Comparison of ENCODE assay signal across 1 cellular context in the genomic region with DNA sequence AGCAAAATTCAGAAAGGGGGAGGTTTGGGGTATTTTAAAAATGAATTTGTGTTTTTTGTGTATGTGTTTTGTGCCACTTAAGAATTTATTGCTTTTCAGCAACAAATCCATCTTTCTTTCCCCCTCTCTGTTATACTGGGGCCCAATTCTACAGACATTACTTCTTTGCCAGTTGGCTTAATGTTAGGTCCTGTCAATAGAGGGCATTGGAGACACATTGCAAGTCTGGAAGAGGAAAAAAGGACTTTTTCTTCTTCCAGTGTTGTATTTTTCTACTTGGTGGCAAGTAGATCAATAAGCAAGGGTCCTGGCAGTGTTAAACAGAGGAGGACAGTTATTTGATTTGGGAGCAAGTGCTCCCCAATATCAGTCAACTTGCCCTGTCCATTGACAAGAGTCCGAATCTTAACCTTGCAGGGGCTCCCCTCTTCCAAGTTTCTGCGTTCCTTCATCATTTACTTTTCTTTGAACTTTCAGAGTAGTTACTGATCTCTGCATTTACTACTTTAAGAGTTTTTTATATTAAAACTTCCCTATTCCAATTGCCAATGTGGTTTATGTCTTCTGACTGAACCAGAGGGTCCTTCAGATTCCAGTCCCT.
TF ChIP-seq lines count a peak whose summit lies in the region.

No MANE protein-coding gene starts in this region.

TF ChIP-seq in HCT116, 20 proteins besides CTCF, POLR2A, EP300 and RAD21 (continued from another document):
- TF ChIP-seq, protein P1, sequence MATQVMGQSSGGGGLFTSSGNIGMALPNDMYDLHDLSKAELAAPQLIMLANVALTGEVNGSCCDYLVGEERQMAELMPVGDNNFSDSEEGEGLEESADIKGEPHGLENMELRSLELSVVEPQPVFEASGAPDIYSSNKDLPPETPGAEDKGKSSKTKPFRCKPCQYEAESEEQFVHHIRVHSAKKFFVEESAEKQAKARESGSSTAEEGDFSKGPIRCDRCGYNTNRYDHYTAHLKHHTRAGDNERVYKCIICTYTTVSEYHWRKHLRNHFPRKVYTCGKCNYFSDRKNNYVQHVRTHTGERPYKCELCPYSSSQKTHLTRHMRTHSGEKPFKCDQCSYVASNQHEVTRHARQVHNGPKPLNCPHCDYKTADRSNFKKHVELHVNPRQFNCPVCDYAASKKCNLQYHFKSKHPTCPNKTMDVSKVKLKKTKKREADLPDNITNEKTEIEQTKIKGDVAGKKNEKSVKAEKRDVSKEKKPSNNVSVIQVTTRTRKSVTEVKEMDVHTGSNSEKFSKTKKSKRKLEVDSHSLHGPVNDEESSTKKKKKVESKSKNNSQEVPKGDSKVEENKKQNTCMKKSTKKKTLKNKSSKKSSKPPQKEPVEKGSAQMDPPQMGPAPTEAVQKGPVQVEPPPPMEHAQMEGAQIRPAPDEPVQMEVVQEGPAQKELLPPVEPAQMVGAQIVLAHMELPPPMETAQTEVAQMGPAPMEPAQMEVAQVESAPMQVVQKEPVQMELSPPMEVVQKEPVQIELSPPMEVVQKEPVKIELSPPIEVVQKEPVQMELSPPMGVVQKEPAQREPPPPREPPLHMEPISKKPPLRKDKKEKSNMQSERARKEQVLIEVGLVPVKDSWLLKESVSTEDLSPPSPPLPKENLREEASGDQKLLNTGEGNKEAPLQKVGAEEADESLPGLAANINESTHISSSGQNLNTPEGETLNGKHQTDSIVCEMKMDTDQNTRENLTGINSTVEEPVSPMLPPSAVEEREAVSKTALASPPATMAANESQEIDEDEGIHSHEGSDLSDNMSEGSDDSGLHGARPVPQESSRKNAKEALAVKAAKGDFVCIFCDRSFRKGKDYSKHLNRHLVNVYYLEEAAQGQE (IDR thresholded peaks at IDR 0.05; ENCODE audit: low read depth): no peak
- TF ChIP-seq EGR1 (IDR thresholded peaks at IDR 0.05; ENCODE audit: low read depth): no peak
- TF ChIP-seq, protein P2, sequence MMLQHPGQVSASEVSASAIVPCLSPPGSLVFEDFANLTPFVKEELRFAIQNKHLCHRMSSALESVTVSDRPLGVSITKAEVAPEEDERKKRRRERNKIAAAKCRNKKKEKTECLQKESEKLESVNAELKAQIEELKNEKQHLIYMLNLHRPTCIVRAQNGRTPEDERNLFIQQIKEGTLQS (IDR thresholded peaks at IDR 0.05): no peak
- no peak for TF ChIP-seq POLR2AphosphoS5 (IDR thresholded peaks at IDR 0.05; ENCODE audit: low read depth, low read length)
- TF ChIP-seq SRF (IDR thresholded peaks at IDR 0.05; ENCODE audit: low read depth): no peak
- TF ChIP-seq EZH2phosphoT487 (IDR thresholded peaks at IDR 0.05; ENCODE audit: borderline replicate concordance): no peak
- TF ChIP-seq SP1 (IDR thresholded peaks at IDR 0.05; ENCODE audit: low read depth): no peak
